In the genomic region with DNA sequence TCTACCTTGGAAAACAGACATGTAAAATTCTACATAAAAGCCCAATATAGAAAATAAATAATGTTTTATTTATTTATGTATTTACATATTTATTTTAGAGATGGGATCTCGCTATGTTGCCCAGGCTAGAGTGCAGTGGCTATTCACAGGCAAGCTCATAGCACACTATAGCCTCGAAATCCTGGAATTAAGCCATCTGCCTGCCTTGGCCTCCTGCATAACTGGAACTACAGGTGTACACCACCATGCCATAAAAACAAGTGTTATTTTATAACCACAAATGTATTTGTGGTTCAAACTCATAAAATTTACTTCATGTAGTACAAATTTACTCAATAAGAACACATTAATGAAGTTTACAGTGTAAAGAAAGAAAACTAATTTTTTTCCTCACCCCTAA, we compare ENCODE assay signal across 13 cellular contexts. TPM values are rescaled to one million over a fixed set of nuclear protein-coding genes. Genes with fewer than 3 reads are reported as not detected.
A peak's percentile ranks its signal among the peaks of the same experiment; 100 is the strongest.
DNase-seq lines count a peak whose midpoint lies in the region; ATAC-seq and TF ChIP-seq lines count a peak whose summit lies in the region.
"Had no signal": no experiment of that assay in that cellular context is flagged by ENCODE, and none has a peak within 500 bp of the region (broad histone marks: within the 10 kb centered on the region; RNA-seq: fewer than 3 reads in every experiment).

No MANE protein-coding gene starts in this region.

- no peaks in the 10 kb centered on the region for H3K79me2 ChIP-seq in PC-9 (ENCODE audit: low read depth)
- no peaks in the 10 kb centered on the region for H3K79me2 ChIP-seq in smooth muscle cell (ENCODE audit: low read depth)

- BruUV-seq in PC-9 (replicated peaks; lab: Mats Ljungman, UMichigan), result no TSS peak

- no peaks in the 10 kb centered on the region for H4K20me1 ChIP-seq in PC-9 (ENCODE audit: insufficient read depth)
- no peaks in the 10 kb centered on the region for H4K20me1 ChIP-seq in smooth muscle cell (ENCODE audit: low read depth)
- H4K20me1 ChIP-seq: BLaER1 treated with 17β-estradiol and CSF1 and Interleukin-3, amounts not matched to agents 10 nM and 100 nM had no signal

- peak overlapping the region; percentile 83 for H3K27ac ChIP-seq in PC-9
- H3K27ac ChIP-seq in smooth muscle cell (ENCODE audit: low read depth), result peak overlapping the region; percentile 64
- H3K27ac ChIP-seq in brain microvascular endothelial cell, result no peak overlapping the region
- H3K27ac ChIP-seq: BLaER1 treated with 17β-estradiol and CSF1 and Interleukin-3, amounts not matched to agents 10 nM and 100 nM had no signal

- ATAC-seq in left colon, result peak; percentile 37
- ATAC-seq in stimulated activated naive CD8-positive, alpha-beta T cell treated with anti-CD3 and anti-CD28 coated beads, Interleukin-15, Interleukin-2, amounts not matched to agents 100 U/mL and 50 U/mL, for 24 hours, result no peak
- ATAC-seq: CD8-positive, alpha-beta T cell; GM12878 had no signal

- H3K4me3 ChIP-seq in PC-9, result no peak overlapping the region; the same call in 1 of the 2 replicates
- H3K4me3 ChIP-seq in smooth muscle cell, result no peak overlapping the region
- H3K4me3 ChIP-seq in brain microvascular endothelial cell (ENCODE audit: low read depth, low read length), result no peak overlapping the region
- H3K4me3 ChIP-seq: BLaER1 treated with 17β-estradiol and CSF1 and Interleukin-3, amounts not matched to agents 10 nM and 100 nM; GM12878 had no signal

- CTCF ChIA-PET in PC-9 (lab: Charles Lee), result interaction anchor here (0.6 to 1.0 kb wide), 2 partner anchors 80 to 302 kb away, joined by 3 read pairs; no protein-coding TSS in a partner anchor

- 95% methylated on average over 2 of the region's 2 CpGs for WGBS in smooth muscle cell (ENCODE audit: low lambda C conversion rate)

- H3K36me3 ChIP-seq in PC-9 (ENCODE audit: low read depth) (no peaks in the 10 kb centered on the region), smooth muscle cell (ENCODE audit: low read depth) (no peaks in the 10 kb centered on the region), brain microvascular endothelial cell (replicated peaks) (no peaks in the 10 kb centered on the region)
- H3K36me3 ChIP-seq: BLaER1 treated with 17β-estradiol and CSF1 and Interleukin-3, amounts not matched to agents 10 nM and 100 nM had no signal

- H3F3A ChIP-seq in PC-9 (ENCODE audit: insufficient read depth, low read depth) (peaks cover 23% of the 10 kb centered on the region), smooth muscle cell (ENCODE audit: low read depth) (no peaks in the 10 kb centered on the region)

- peak; percentile 30 for DNase-seq in M059J (ENCODE audit: low read depth)
- DNase-seq in PC-9, result no peak
- no peak for DNase-seq in left colon
- DNase-seq in smooth muscle cell (lab: John Stamatoyannopoulos, UW; ENCODE audit: unreplicated experiment), result no peak
- no peak for DNase-seq in SK-N-DZ (ENCODE audit: low spot score)
- DNase-seq in stimulated activated naive CD8-positive, alpha-beta T cell treated with anti-CD3 and anti-CD28 coated beads, Interleukin-15, Interleukin-2, amounts not matched to agents 100 U/mL and 50 U/mL, for 24 hours, result no peak
- DNase-seq in brain microvascular endothelial cell, result no peak
- DNase-seq: Calu3; CD8-positive, alpha-beta T cell; DND-41; H9 had no signal

- H3K27me3 ChIP-seq in PC-9 (ENCODE audit: insufficient read depth, low read depth), result no peaks in the 10 kb centered on the region
- H3K27me3 ChIP-seq in smooth muscle cell (ENCODE audit: low read depth), result no peaks in the 10 kb centered on the region
- no peaks in the 10 kb centered on the region for H3K27me3 ChIP-seq in brain microvascular endothelial cell (replicated peaks)
- H3K27me3 ChIP-seq: BLaER1 treated with 17β-estradiol and CSF1 and Interleukin-3, amounts not matched to agents 10 nM and 100 nM had no signal

- intact Hi-C loops in PC-9 (cut with micrococcal nuclease; ENCODE audit: unreplicated experiment) (no loop called here), left colon (cut with DNase I, micrococcal nuclease) (no loop called here)

- H3K4me2 ChIP-seq in PC-9 (peak overlapping the region; percentile 62; the same call in 1 of the 2 replicates), smooth muscle cell (no peak overlapping the region)

- no peak overlapping the region for H2AFZ ChIP-seq in PC-9
- H2AFZ ChIP-seq in smooth muscle cell (ENCODE audit: low read depth), result no peak overlapping the region

- H3K4me1 ChIP-seq in PC-9 (replicated peaks; ENCODE audit: insufficient read depth) (peaks cover 37% of the 10 kb centered on the region), smooth muscle cell (ENCODE audit: low read depth) (no peaks in the 10 kb centered on the region)

- H3K9ac ChIP-seq in smooth muscle cell (ENCODE audit: low read depth), result no peak overlapping the region

- in situ Hi-C loops in brain microvascular endothelial cell (cut with HindIII; ENCODE audit: low pct_ligation_motif_present, low sequenced_read_pairs), result no loop called here

- TF ChIP-seq CTCF in PC-9 (conservative IDR thresholded peaks at IDR 0.05) (no peak), smooth muscle cell (IDR thresholded peaks at IDR 0.05; ENCODE audit: borderline replicate concordance, insufficient read depth, poor library complexity, severe bottlenecking) (no peak), brain microvascular endothelial cell (IDR thresholded peaks at IDR 0.05; ENCODE audit: low read depth, low read length, missing control alignments) (no peak)

- no peaks in the 10 kb centered on the region for H3K9me2 ChIP-seq in PC-9 (ENCODE audit: insufficient read depth)

- no peaks in the 10 kb centered on the region for H3K9me3 ChIP-seq in PC-9 (ENCODE audit: insufficient read depth, low read depth)
- H3K9me3 ChIP-seq in smooth muscle cell (replicated peaks; ENCODE audit: low read depth), result no peaks in the 10 kb centered on the region
- H3K9me3 ChIP-seq: BLaER1 treated with 17β-estradiol and CSF1 and Interleukin-3, amounts not matched to agents 10 nM and 100 nM had no signal

- POLR2A ChIA-PET in PC-9 (lab: Charles Lee; ENCODE audit: unreplicated experiment), result interaction anchor here (0.6 kb wide), 2 partner anchors 44 to 58 kb away, joined by 3 read pairs; a partner anchor contains a TSS

RNA-seq across cellular contexts. Expression of a gene that starts 7.0 kb away (rescaled TPM):
- total RNA-seq in M059J (2014; rRNA removed; shearing (Covaris generic)), result 37.6 and 42.7 TPM in 2 replicates
- total RNA-seq in PC-9 (2021) (20.6 and 24.4 TPM in 2 replicates), left colon (10 to 100 TPM; 52.3 to 90.8 TPM), smooth muscle cell (22.8 and 25.2 TPM in 2 replicates)
- 14.2 and 18.3 TPM in 2 replicates for polyA plus RNA-seq in smooth muscle cell
- 56.4 and 57.5 TPM in 2 replicates for polyA plus RNA-seq in SK-N-DZ (2014; cell fraction: cytosol; rRNA removed)
- polyA plus RNA-seq in SK-N-DZ (2014; cell fraction: nucleus; rRNA removed), result 13.1 and 15.6 TPM in 2 replicates

RNA-seq across cellular contexts. Expression of a gene that starts 57.8 kb away (rescaled TPM):
- 82.2 and 86.3 TPM in 2 replicates for total RNA-seq in M059J (2014; rRNA removed; shearing (Covaris generic))
- total RNA-seq in PC-9 (2021) (14.0 and 15.3 TPM in 2 replicates), left colon (10 to 100 TPM; 30.8 to 33.8 TPM), smooth muscle cell (7.1 and 17.2 TPM in 2 replicates)
- polyA plus RNA-seq in smooth muscle cell, result 4.9 and 5.6 TPM in 2 replicates
- 0.12 and 0.23 TPM in 2 replicates for polyA plus RNA-seq in SK-N-DZ (2014; cell fraction: cytosol; rRNA removed)
- polyA plus RNA-seq in SK-N-DZ (2014; cell fraction: nucleus; rRNA removed), result 0.22 and 0.25 TPM in 2 replicates
